35 cellular contexts compared by ENCODE assay signal in genomic region chr13:47962237-47962636, GRCh38. TPM values are rescaled to one million over a fixed set of nuclear protein-coding genes. Genes with fewer than 3 reads are reported as not detected.
DNase-seq lines count a peak whose midpoint lies in the region; ATAC-seq and TF ChIP-seq lines count a peak whose summit lies in the region.
"Had no signal": no experiment of that assay in that cellular context is flagged by ENCODE, and none has a peak within 500 bp of the region (broad histone marks: within the 10 kb centered on the region; RNA-seq: fewer than 3 reads in every experiment).

No MANE protein-coding gene starts in this region.

- H3K4me3 Mint-ChIP-seq in endodermal cell (no peak overlapping the region), endothelial cell (ENCODE audit: unreplicated experiment) (peak overlapping the region; percentile 44)
- H3K4me3 Mint-ChIP-seq: B cell; CD14-positive monocyte; CD4-positive, alpha-beta memory T cell; CD4-positive, alpha-beta T cell; CD4-positive, CD25-positive, alpha-beta regulatory T cell; CD8-positive, alpha-beta memory T cell; CD8-positive, alpha-beta T cell had no signal

- H3K9ac ChIP-seq in endodermal cell (ENCODE audit: extremely low read depth, low read length, poor library complexity, severe bottlenecking) (no peak overlapping the region), mesendoderm (ENCODE audit: low read length) (no peak overlapping the region)
- H3K9ac ChIP-seq: BLaER1; BLaER1 treated with 17β-estradiol and CSF1 and Interleukin-3, amounts not matched to agents 10 nM and 100 nM had no signal

- H3K27ac ChIP-seq in endodermal cell (ENCODE audit: low read depth, low read length), result no peak overlapping the region
- no peak overlapping the region for H3K27ac ChIP-seq in mesendoderm (ENCODE audit: low read depth, low read length)
- H3K27ac ChIP-seq: 22Rv1; A549; BLaER1; BLaER1 treated with 17β-estradiol and CSF1 and Interleukin-3, amounts not matched to agents 10 nM and 100 nM; C4-2B had no signal

- H3K36me3 Mint-ChIP-seq in endodermal cell (ENCODE audit: low read depth), result peaks cover 93% of the 10 kb centered on the region
- peaks cover 80% of the 10 kb centered on the region for H3K36me3 Mint-ChIP-seq in endothelial cell (ENCODE audit: low read depth, unreplicated experiment)

- no peak overlapping the region for H3K4ac ChIP-seq in mesendoderm (ENCODE audit: low read depth, low read length)

- no peak overlapping the region for H3K4me2 ChIP-seq in mesendoderm (ENCODE audit: low read length)
- H3K4me2 ChIP-seq: A549; BLaER1; BLaER1 treated with 17β-estradiol and CSF1 and Interleukin-3, amounts not matched to agents 10 nM and 100 nM had no signal

- ATAC-seq in left lobe of liver, result peak; percentile 84
- ATAC-seq: A549; CD8-positive, alpha-beta T cell had no signal

- no peak overlapping the region for H4K8ac ChIP-seq in mesendoderm (ENCODE audit: low read depth, low read length)

- H3K27me3 ChIP-seq in endodermal cell (ENCODE audit: control insufficient read depth, insufficient read depth, low read length, poor library complexity, severe bottlenecking) (no peaks in the 10 kb centered on the region), mesendoderm (ENCODE audit: insufficient read depth, low read length, poor library complexity) (no peaks in the 10 kb centered on the region)
- H3K27me3 ChIP-seq: BE2C; BLaER1; BLaER1 treated with 17β-estradiol and CSF1 and Interleukin-3, amounts not matched to agents 10 nM and 100 nM had no signal

- H3K4me1 ChIP-seq in endodermal cell (ENCODE audit: control insufficient read depth, insufficient read depth, low read length) (no peaks in the 10 kb centered on the region), mesendoderm (ENCODE audit: control insufficient read depth, low read depth, low read length) (no peaks in the 10 kb centered on the region)
- H3K4me1 ChIP-seq: A549; BE2C; BLaER1; BLaER1 treated with 17β-estradiol and CSF1 and Interleukin-3, amounts not matched to agents 10 nM and 100 nM; Caco-2 had no signal

- H3K27me3 Mint-ChIP-seq in endodermal cell (ENCODE audit: insufficient read depth) (no peaks in the 10 kb centered on the region), endothelial cell (ENCODE audit: unreplicated experiment) (no peaks in the 10 kb centered on the region)
- H3K27me3 Mint-ChIP-seq: B cell; CD4-positive, alpha-beta memory T cell; CD4-positive, alpha-beta T cell; CD4-positive, CD25-positive, alpha-beta regulatory T cell; CD8-positive, alpha-beta memory T cell had no signal

- DNase-seq in endodermal cell (no peak), endothelial cell (ENCODE audit: low spot score) (no peak), left lobe of liver (ENCODE audit: low spot score) (no peak), mesendoderm (no peak), COLO668 (lab: John Stamatoyannopoulos, UW; ENCODE audit: unreplicated experiment) (no peak), amygdala (lab: John Stamatoyannopoulos, UW) (no peak), lower leg skin (ENCODE audit: low spot score in 2 of 2) (no peak), iPS-NIHi7 (ENCODE audit: extremely low spot score) (no peak)
- DNase-seq: 8988T; ACHN; AML-193; BE2C; C1 segment of cervical spinal cord; Caco-2; Calu3; CD4-positive, alpha-beta memory T cell; CD4-positive, alpha-beta T cell; CD4-positive, CD25-positive, alpha-beta regulatory T cell; CD8-positive, alpha-beta memory T cell; CD8-positive, alpha-beta T cell; COR-L47; DMS 273 treated with DMSO at 0.1 percent for 48 hours; DMS153; DMS53; DMS79; DMS79 treated with DMSO at 0.1 percent for 48 hours; DND-41; EL had no signal

- no peak overlapping the region for H2BK120ac ChIP-seq in mesendoderm (ENCODE audit: low read depth, low read length)

- no peak overlapping the region for H4K5ac ChIP-seq in mesendoderm (ENCODE audit: low read length)

- H3K18ac ChIP-seq in mesendoderm (ENCODE audit: low read length), result no peak overlapping the region

- H3K36me3 ChIP-seq in endodermal cell (ENCODE audit: control insufficient read depth, insufficient read depth, low read length) (peaks cover 96% of the 10 kb centered on the region), mesendoderm (ENCODE audit: control insufficient read depth, insufficient read depth, low read length) (peaks cover 6% of the 10 kb centered on the region)

- no peak for TF ChIP-seq CTCF in endodermal cell (conservative IDR thresholded peaks at IDR 0.05)
- TF ChIP-seq CTCF in endothelial cell (IDR thresholded peaks at IDR 0.05; ENCODE audit: unreplicated experiment), result no peak
- TF ChIP-seq CTCF in lower leg skin (IDR thresholded peaks at IDR 0.05), result no peak

- H3K79me2 ChIP-seq in mesendoderm (ENCODE audit: control insufficient read depth, insufficient read depth, low read length), result no peaks in the 10 kb centered on the region

- H3K27ac Mint-ChIP-seq in endodermal cell (no peak overlapping the region), endothelial cell (ENCODE audit: unreplicated experiment) (no peak overlapping the region)
- H3K27ac Mint-ChIP-seq: B cell; CD14-positive monocyte; CD4-positive, alpha-beta memory T cell; CD4-positive, alpha-beta T cell; CD8-positive, alpha-beta T cell had no signal

- no peak for TF ChIP-seq POLR2A in lower leg skin (IDR thresholded peaks at IDR 0.05)

- H3K4me1 Mint-ChIP-seq in endodermal cell, result no peaks in the 10 kb centered on the region
- no peaks in the 10 kb centered on the region for H3K4me1 Mint-ChIP-seq in endothelial cell (ENCODE audit: unreplicated experiment)
- H3K4me1 Mint-ChIP-seq: B cell; CD14-positive monocyte; CD4-positive, alpha-beta memory T cell; CD4-positive, CD25-positive, alpha-beta regulatory T cell had no signal

- H3K79me1 ChIP-seq in mesendoderm (ENCODE audit: low read length), result no peaks in the 10 kb centered on the region

- H3K4me3 ChIP-seq in endodermal cell (ENCODE audit: low read length) (peak overlapping the region; percentile 21), mesendoderm (ENCODE audit: low read length) (peak overlapping the region; percentile 7), lower leg skin (ENCODE audit: low read depth, poor library complexity, severe bottlenecking) (no peak overlapping the region)
- H3K4me3 ChIP-seq: A549; BLaER1; BLaER1 treated with 17β-estradiol and CSF1 and Interleukin-3, amounts not matched to agents 10 nM and 100 nM had no signal

- H3K9me3 ChIP-seq in endodermal cell (ENCODE audit: control insufficient read depth, low read length), result peaks cover 91% of the 10 kb centered on the region

- H3K9me3 Mint-ChIP-seq in endodermal cell, result peaks cover 85% of the 10 kb centered on the region
- peaks cover 11% of the 10 kb centered on the region for H3K9me3 Mint-ChIP-seq in endothelial cell (ENCODE audit: unreplicated experiment)

- no peak overlapping the region for H3K23ac ChIP-seq in mesendoderm (ENCODE audit: low read length)

- intact Hi-C loops in lower leg skin (cut with DNase I; ENCODE audit: low total_unique reads), result no loop called here

- H3K56ac ChIP-seq in mesendoderm (ENCODE audit: low read length), result no peak overlapping the region

- no peak overlapping the region for H2BK15ac ChIP-seq in mesendoderm (replicated peaks; ENCODE audit: low read depth)

- no peak overlapping the region for H2BK5ac ChIP-seq in mesendoderm (ENCODE audit: low read length)

- 100% methylated on average over 1 of the region's 1 CpG for WGBS in endodermal cell (ENCODE audit: insufficient coverage in 1 of 2, insufficient read length in 1 of 2), 2 experiments
- no CpG with 5 or more reads among the region's 1 CpG for WGBS in mesendoderm (ENCODE audit: extremely low coverage, insufficient coverage, low lambda C conversion rate)
- WGBS in lower leg skin, 2 donors, result 98 to 100% methylated on average over 1 of the region's 1 CpG

- no peak overlapping the region for H2AK5ac ChIP-seq in mesendoderm (ENCODE audit: low read length)

RNA-seq across cellular contexts. Expression of gene SUCLA2, which starts 38.8 kb away (rescaled TPM):
- 10 to 100 TPM; 78.8 to 79.0 TPM for total RNA-seq in endodermal cell
- 55.5 TPM for polyA plus RNA-seq in endodermal cell (2013, experiment 1 of 2)
- 52.2 TPM for polyA plus RNA-seq in endodermal cell (2013, experiment 2 of 2)
- 29.1 TPM for total RNA-seq in endothelial cell (ENCODE audit: unreplicated experiment)
- 15.7 TPM for total RNA-seq in left lobe of liver
- polyA plus RNA-seq in mesendoderm (2013, experiment 1 of 2), result 99.6 TPM
- 95.4 TPM for polyA plus RNA-seq in mesendoderm (2013, experiment 2 of 2)
- total RNA-seq in lower leg skin, result 10 to 100 TPM; 27.4 to 39.3 (median 35.4) TPM
